In genomic region chr5:141511771-141512325, GRCh38 we compare ENCODE assay signal across 9 cellular contexts. TPM values are rescaled to one million over a fixed set of nuclear protein-coding genes. Genes with fewer than 3 reads are reported as not detected.
DNase-seq lines count a peak whose midpoint lies in the region; ATAC-seq and TF ChIP-seq lines count a peak whose summit lies in the region.
"Had no signal": no experiment of that assay in that cellular context is flagged by ENCODE, and none has a peak within 500 bp of the region (broad histone marks: within the 10 kb centered on the region; RNA-seq: fewer than 3 reads in every experiment).

No MANE protein-coding gene starts in this region.

- peaks cover 25 to 34% of the 10 kb centered on the region in 2 experiments for H3K36me3 ChIP-seq in SK-N-SH (replicated peaks in 1 of 2; ENCODE audit: control insufficient read depth in 1 of 2, insufficient read depth in 2 of 2, low read length in 1 of 2)
- H3K36me3 ChIP-seq in breast epithelium = no peaks in the 10 kb centered on the region
- H3K36me3 ChIP-seq in muscle layer of duodenum (ENCODE audit: control insufficient read depth in 1 of 2, insufficient read depth in 2 of 2, low read length in 2 of 2) = peaks cover 23 to 25% of the 10 kb centered on the region in 2 donors
- peaks cover 4% of the 10 kb centered on the region for H3K36me3 ChIP-seq in thoracic aorta
- H3K36me3 ChIP-seq in body of pancreas (replicated peaks in 1 of 2; ENCODE audit: insufficient read depth in 1 of 2, low read depth in 2 of 2) = peaks cover 0 to 7% of the 10 kb centered on the region in 2 donors

- no peaks in the 10 kb centered on the region for H3K9me2 ChIP-seq in SK-N-SH

- no peaks in the 10 kb centered on the region for H3K9me3 ChIP-seq in SK-N-SH
- no peaks in the 10 kb centered on the region for H3K9me3 ChIP-seq in breast epithelium
- H3K9me3 ChIP-seq in muscle layer of duodenum (ENCODE audit: control insufficient read depth in 1 of 2, low read length in 2 of 2) = no peaks in the 10 kb centered on the region
- H3K9me3 ChIP-seq in thoracic aorta = no peaks in the 10 kb centered on the region
- H3K9me3 ChIP-seq in body of pancreas = no peaks in the 10 kb centered on the region

- H3F3A ChIP-seq in SK-N-SH (replicated peaks; ENCODE audit: insufficient read depth) = peaks cover 69% of the 10 kb centered on the region

- H3K79me2 ChIP-seq in SK-N-SH (ENCODE audit: insufficient read depth) = peaks cover 3% of the 10 kb centered on the region; the same call in 1 of the 2 replicates

- H3K27me3 ChIP-seq in SK-N-SH (ENCODE audit: insufficient read depth) (no peaks in the 10 kb centered on the region), breast epithelium (no peaks in the 10 kb centered on the region), muscle layer of duodenum (ENCODE audit: low read depth, low read length) (no peaks in the 10 kb centered on the region), thoracic aorta (replicated peaks; ENCODE audit: insufficient read depth) (no peaks in the 10 kb centered on the region), body of pancreas (no peaks in the 10 kb centered on the region)

- no peak for TF ChIP-seq EP300 in SK-N-SH (IDR thresholded peaks at IDR 0.05; ENCODE audit: borderline replicate concordance in 1 of 2, low read depth in 1 of 2, low read length in 1 of 2)

- CTCF ChIA-PET in SK-N-SH (lab: Yijun Ruan, JAX) = interaction anchor here (0.8 to 10.1 kb wide), 9 partner anchors 12 to 329 kb away, joined by 3 to 113 read pairs (median 6); partner anchors contain the start of genes PCDHB16, PCDHGB7, PCDHGC3 and PCDHGC4

- peak overlapping the region; percentile 53 to 99; a peak in 2 of 4 replicates for H3K27ac ChIP-seq in SK-N-SH (ENCODE audit: low read depth in 2 of 2, low read length in 1 of 2)
- H3K27ac ChIP-seq in breast epithelium = peak overlapping the region; percentile 78 to 90
- H3K27ac ChIP-seq in muscle layer of duodenum (ENCODE audit: low read length) = peak overlapping the region; percentile 82
- peak overlapping the region; percentile 94 to 98 for H3K27ac ChIP-seq in thoracic aorta
- H3K27ac ChIP-seq in body of pancreas = no peak overlapping the region

- H4K20me1 ChIP-seq in SK-N-SH (ENCODE audit: insufficient read depth) = no peaks in the 10 kb centered on the region

- TF ChIP-seq POLR2A in breast epithelium (IDR thresholded peaks at IDR 0.05) (no peak), body of pancreas (IDR thresholded peaks at IDR 0.05) (no peak)

- no peak for TF ChIP-seq CTCF in SK-N-SH (IDR thresholded peaks at IDR 0.05)
- no peak for TF ChIP-seq CTCF in breast epithelium (IDR thresholded peaks at IDR 0.05)
- no peak for TF ChIP-seq CTCF in thoracic aorta (IDR thresholded peaks at IDR 0.05)
- no peak for TF ChIP-seq CTCF in body of pancreas (IDR thresholded peaks at IDR 0.05)

- POLR2A ChIA-PET in SK-N-SH (lab: Yijun Ruan, JAX) = interaction anchor here (0.7 kb wide), 1 partner anchor 27 kb away, joined by 3 read pairs; no protein-coding TSS in a partner anchor

- no peak for TF ChIP-seq RAD21 in SK-N-SH (IDR thresholded peaks at IDR 0.05; ENCODE audit: low read length)

- peaks cover 76 to 77% of the 10 kb centered on the region in 2 experiments for H3K4me1 ChIP-seq in SK-N-SH (ENCODE audit: control insufficient read depth in 1 of 2, insufficient read depth in 2 of 2, low read depth in 1 of 2, low read length in 1 of 2)
- peaks cover 11 to 24% of the 10 kb centered on the region in 2 donors for H3K4me1 ChIP-seq in breast epithelium
- peaks cover 8 to 44% of the 10 kb centered on the region in 2 donors for H3K4me1 ChIP-seq in muscle layer of duodenum (ENCODE audit: control insufficient read depth in 1 of 2, insufficient read depth in 2 of 2, low read length in 2 of 2)
- peaks cover 56 to 77% of the 10 kb centered on the region in 2 donors for H3K4me1 ChIP-seq in thoracic aorta (ENCODE audit: control insufficient read depth in 1 of 2, low read depth in 2 of 2)
- H3K4me1 ChIP-seq in body of pancreas = peaks cover 24% of the 10 kb centered on the region

- no peak for ATAC-seq in SK-N-SH treated with all-trans-retinoic acid at 6 μM for 48 hours
- ATAC-seq in thoracic aorta (ENCODE audit: insufficient number of reproducible peaks, low FRiP score, low read depth) = no peak
- ATAC-seq in body of pancreas = no peak

- no peak overlapping the region for H2AFZ ChIP-seq in SK-N-SH (ENCODE audit: low read depth)

- H3K4me3 ChIP-seq in SK-N-SH (ENCODE audit: low read depth in 2 of 2, low read length in 1 of 2) = no peak overlapping the region
- H3K4me3 ChIP-seq in breast epithelium = no peak overlapping the region
- no peak overlapping the region for H3K4me3 ChIP-seq in muscle layer of duodenum (ENCODE audit: low read depth in 1 of 2, low read length in 2 of 2)
- peak overlapping the region; percentile 81 for H3K4me3 ChIP-seq in thoracic aorta
- H3K4me3 ChIP-seq in body of pancreas = no peak overlapping the region

- H3K9ac ChIP-seq in SK-N-SH = no peak overlapping the region

- intact Hi-C loops in breast epithelium (cut with DNase I; ENCODE audit: low total_unique reads) (loop anchor here (1.0 to 5.0 kb wide), 3 partner anchors 26 to 800 kb away; no protein-coding TSS in a partner anchor), body of pancreas (cut with DNase I) (loop anchor here (10.0 kb wide), 1 partner anchor 97 kb away; the partner anchor contains the start of genes PCDHGA10 and PCDHGB7)

- no peak overlapping the region for H3K4me2 ChIP-seq in SK-N-SH

- DNase-seq in SK-N-SH = no peak
- DNase-seq in breast epithelium (ENCODE audit: low spot score in 2 of 2) = no peak
- no peak for DNase-seq in thoracic aorta (ENCODE audit: low spot score)
- no peak for DNase-seq in body of pancreas
- DNase-seq in NCI-H187 (lab: John Stamatoyannopoulos, UW) = no peak
- no peak for DNase-seq in C1 segment of cervical spinal cord (lab: John Stamatoyannopoulos, UW)
- DNase-seq: GDM1 had no signal

- 89% methylated on average over 3 of the region's 4 CpGs for WGBS in SK-N-SH (ENCODE audit: low lambda C conversion rate)
- WGBS in body of pancreas, 2 donors = 33 to 56% methylated on average over 2 to 4 of the region's 4 CpGs

TF ChIP-seq in SK-N-SH, 30 proteins besides CTCF, POLR2A, EP300 and RAD21 (continues in another document):
- TF ChIP-seq RCOR1 (IDR thresholded peaks at IDR 0.05; ENCODE audit: low read length) = no peak
- TF ChIP-seq USF2 (IDR thresholded peaks at IDR 0.05; ENCODE audit: borderline replicate concordance, low read depth, low read length) = no peak
- TF ChIP-seq, protein P1, sequence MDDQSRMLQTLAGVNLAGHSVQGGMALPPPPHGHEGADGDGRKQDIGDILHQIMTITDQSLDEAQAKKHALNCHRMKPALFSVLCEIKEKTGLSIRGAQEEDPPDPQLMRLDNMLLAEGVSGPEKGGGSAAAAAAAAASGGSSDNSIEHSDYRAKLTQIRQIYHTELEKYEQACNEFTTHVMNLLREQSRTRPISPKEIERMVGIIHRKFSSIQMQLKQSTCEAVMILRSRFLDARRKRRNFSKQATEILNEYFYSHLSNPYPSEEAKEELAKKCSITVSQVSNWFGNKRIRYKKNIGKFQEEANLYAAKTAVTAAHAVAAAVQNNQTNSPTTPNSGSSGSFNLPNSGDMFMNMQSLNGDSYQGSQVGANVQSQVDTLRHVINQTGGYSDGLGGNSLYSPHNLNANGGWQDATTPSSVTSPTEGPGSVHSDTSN (IDR thresholded peaks at IDR 0.05) = no peak
- TF ChIP-seq TEAD4 (IDR thresholded peaks at IDR 0.05; ENCODE audit: borderline replicate concordance, insufficient read depth) = no peak

TF ChIP-seq in SK-N-SH treated with all-trans-retinoic acid at 6 μM for 48 hours, 23 proteins besides CTCF, POLR2A, EP300 and RAD21:
- TF ChIP-seq ZNF70 (CRISPR knock-in tag; IDR thresholded peaks at IDR 0.05) = no peak
- TF ChIP-seq, protein P2, sequence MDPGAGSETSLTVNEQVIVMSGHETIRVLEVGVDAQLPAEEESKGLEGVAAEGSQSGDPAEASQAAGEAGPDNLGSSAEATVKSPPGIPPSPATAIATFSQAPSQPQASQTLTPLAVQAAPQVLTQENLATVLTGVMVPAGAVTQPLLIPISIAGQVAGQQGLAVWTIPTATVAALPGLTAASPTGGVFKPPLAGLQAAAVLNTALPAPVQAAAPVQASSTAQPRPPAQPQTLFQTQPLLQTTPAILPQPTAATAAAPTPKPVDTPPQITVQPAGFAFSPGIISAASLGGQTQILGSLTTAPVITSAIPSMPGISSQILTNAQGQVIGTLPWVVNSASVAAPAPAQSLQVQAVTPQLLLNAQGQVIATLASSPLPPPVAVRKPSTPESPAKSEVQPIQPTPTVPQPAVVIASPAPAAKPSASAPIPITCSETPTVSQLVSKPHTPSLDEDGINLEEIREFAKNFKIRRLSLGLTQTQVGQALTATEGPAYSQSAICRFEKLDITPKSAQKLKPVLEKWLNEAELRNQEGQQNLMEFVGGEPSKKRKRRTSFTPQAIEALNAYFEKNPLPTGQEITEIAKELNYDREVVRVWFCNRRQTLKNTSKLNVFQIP (CRISPR knock-in tag; IDR thresholded peaks at IDR 0.05; ENCODE audit: borderline replicate concordance, low read depth) = no peak
- TF ChIP-seq ZC3H10 (CRISPR knock-in tag; IDR thresholded peaks at IDR 0.05) = no peak
- TF ChIP-seq ZNF8 (CRISPR knock-in tag; IDR thresholded peaks at IDR 0.05) = no peak

RNA-seq across cellular contexts. Expression of gene PCDHGC5, which starts 23.0 kb away (rescaled TPM):
- polyA plus RNA-seq in SK-N-SH (2012; rRNA removed) = 1.9 and 2.0 TPM in 2 replicates
- polyA plus RNA-seq in SK-N-SH (2012; cell fraction: cytosol; rRNA removed) = 0.99 and 1.3 TPM in 2 replicates
- polyA plus RNA-seq in SK-N-SH (2012; cell fraction: nucleus; rRNA removed) = 7.5 and 8.1 TPM in 2 replicates
- 1 to 10 TPM; 2.1 to 3.5 (median 3.3) TPM for total RNA-seq in breast epithelium
- total RNA-seq in thoracic aorta = 1 to 10 TPM; 5.7 to 6.9 TPM
- 1 to 10 TPM; 2.0 to 3.1 TPM for total RNA-seq in body of pancreas

RNA-seq across cellular contexts. Expression of gene PCDHGC4, which starts 27.0 kb away (rescaled TPM):
- 0.53 and 0.78 TPM in 2 replicates for polyA plus RNA-seq in SK-N-SH (2012; rRNA removed)
- 0.27 and 0.50 TPM in 2 replicates for polyA plus RNA-seq in SK-N-SH (2012; cell fraction: cytosol; rRNA removed)
- polyA plus RNA-seq in SK-N-SH (2012; cell fraction: nucleus; rRNA removed) = 2.4 and 2.6 TPM in 2 replicates
- 1 to 10 TPM; 2.6 to 6.2 (median 6.0) TPM for total RNA-seq in breast epithelium
- total RNA-seq in thoracic aorta = 1 to 10 TPM; 6.4 to 7.9 TPM
- 1 to 10 TPM; 1.6 to 2.0 TPM for total RNA-seq in body of pancreas

RNA-seq across cellular contexts. Expression of gene PCDHGC3, which starts 36.1 kb away (rescaled TPM):
- polyA plus RNA-seq in SK-N-SH (2012; rRNA removed) = 55.8 and 97.0 TPM in 2 replicates
- 63.1 and 99.3 TPM in 2 replicates for polyA plus RNA-seq in SK-N-SH (2012; cell fraction: cytosol; rRNA removed)
- polyA plus RNA-seq in SK-N-SH (2012; cell fraction: nucleus; rRNA removed) = 87.3 and 94.5 TPM in 2 replicates
- 10 to 100 TPM; 29.6 to 41.6 (median 35.1) TPM for total RNA-seq in breast epithelium
- 10 to 100 TPM; 61.3 to 99.9 TPM for total RNA-seq in thoracic aorta
- total RNA-seq in body of pancreas = 10 to 100 TPM in 1 of 2 donors, 1 to 10 TPM in 1; 9.6 to 16.1 TPM

Comparison
In these comparisons a context has a peak if more than half of its experiments do, and no peak if none do; other contexts are left out.
1. H3K27ac ChIP-seq: peak in SK-N-SH (2 of 2), breast epithelium (2 of 2), muscle layer of duodenum (single experiment) and thoracic aorta (2 of 2); none in body of pancreas (0 of 4).